ENCODE assay signal across 17 cellular contexts in genomic region chrX:1162119-1162916, GRCh38. TPM values are rescaled to one million over a fixed set of nuclear protein-coding genes. Genes with fewer than 3 reads are reported as not detected.
DNase-seq lines count a peak whose midpoint lies in the region; ATAC-seq and TF ChIP-seq lines count a peak whose summit lies in the region.
"Had no signal": no experiment of that assay in that cellular context is flagged by ENCODE, and none has a peak within 500 bp of the region (broad histone marks: within the 10 kb centered on the region; RNA-seq: fewer than 3 reads in every experiment).

No MANE protein-coding gene starts in this region.

- H3K9me3 ChIP-seq in endodermal cell (ENCODE audit: control insufficient read depth, low read length) (peaks cover 15% of the 10 kb centered on the region), hepatocyte (ENCODE audit: low read depth) (no peaks in the 10 kb centered on the region)
- H3K9me3 ChIP-seq: BE2C had no signal

- H4K20me1 ChIP-seq in hepatocyte (ENCODE audit: insufficient read depth, poor library complexity, severe bottlenecking), result no peaks in the 10 kb centered on the region

- POLR2A ChIA-PET in WTC11 (lab: Charles Lee), result no interaction called here

- H3K9me3 Mint-ChIP-seq in activated CD8-positive, alpha-beta memory T cell treated with anti-CD3 and anti-CD28 coated beads, Interleukin-2, amount 10 ng/mL, durations not matched to agents 7 days and 5 days (ENCODE audit: low read depth), result peaks cover 16% of the 10 kb centered on the region
- H3K9me3 Mint-ChIP-seq in WTC11 (peaks cover 18% of the 10 kb centered on the region), endodermal cell (peaks cover 15% of the 10 kb centered on the region), type B pancreatic cell (no peaks in the 10 kb centered on the region)
- peaks cover 17% of the 10 kb centered on the region for H3K9me3 Mint-ChIP-seq in activated naive CD8-positive, alpha-beta T cell treated with anti-CD3 and anti-CD28 coated beads, Interleukin-2, amount 50 U/mL, for 24 hours
- H3K9me3 Mint-ChIP-seq: CD8-positive, alpha-beta T cell had no signal

- no peak overlapping the region for H2AFZ ChIP-seq in hepatocyte

- ATAC-seq in activated CD8-positive, alpha-beta memory T cell treated with anti-CD3 and anti-CD28 coated beads, Interleukin-2, amount 10 ng/mL, durations not matched to agents 7 days and 5 days, result no peak
- ATAC-seq in WTC11, result no peak
- no peak for ATAC-seq in activated naive CD8-positive, alpha-beta T cell treated with anti-CD3 and anti-CD28 coated beads, Interleukin-2, amount 50 U/mL, for 24 hours
- ATAC-seq: CD8-positive, alpha-beta T cell had no signal

- no peaks in the 10 kb centered on the region for H3K9me2 ChIP-seq in hepatocyte (replicated peaks; ENCODE audit: insufficient read depth)

- no peak overlapping the region for H3K9ac ChIP-seq in endodermal cell (ENCODE audit: extremely low read depth, low read length, poor library complexity, severe bottlenecking)

- H3K27me3 ChIP-seq in endodermal cell (ENCODE audit: control insufficient read depth, insufficient read depth, low read length, poor library complexity, severe bottlenecking) (peaks cover 7% of the 10 kb centered on the region), hepatocyte (no peaks in the 10 kb centered on the region)
- H3K27me3 ChIP-seq: BE2C had no signal

- no peak overlapping the region for H3K4me3 Mint-ChIP-seq in activated CD8-positive, alpha-beta memory T cell treated with anti-CD3 and anti-CD28 coated beads, Interleukin-2, amount 10 ng/mL, durations not matched to agents 7 days and 5 days
- H3K4me3 Mint-ChIP-seq in WTC11, result no peak overlapping the region
- no peak overlapping the region for H3K4me3 Mint-ChIP-seq in endodermal cell
- no peak overlapping the region for H3K4me3 Mint-ChIP-seq in type B pancreatic cell
- H3K4me3 Mint-ChIP-seq in activated naive CD8-positive, alpha-beta T cell treated with anti-CD3 and anti-CD28 coated beads, Interleukin-2, amount 50 U/mL, for 24 hours, result no peak overlapping the region
- H3K4me3 Mint-ChIP-seq: CD8-positive, alpha-beta T cell; H9 had no signal

- CTCF ChIA-PET in activated CD8-positive, alpha-beta memory T cell treated with anti-CD3 and anti-CD28 coated beads, Interleukin-2, amount 10 ng/mL, durations not matched to agents 7 days and 5 days (lab: Charles Lee), result no interaction called here
- CTCF ChIA-PET in WTC11 (lab: Charles Lee), result no interaction called here

- H3K79me2 ChIP-seq in hepatocyte, result no peaks in the 10 kb centered on the region

- H3K4me1 Mint-ChIP-seq in activated CD8-positive, alpha-beta memory T cell treated with anti-CD3 and anti-CD28 coated beads, Interleukin-2, amount 10 ng/mL, durations not matched to agents 7 days and 5 days, result peaks cover 4% of the 10 kb centered on the region
- H3K4me1 Mint-ChIP-seq in WTC11, result peaks cover 9% of the 10 kb centered on the region
- peaks cover 5% of the 10 kb centered on the region for H3K4me1 Mint-ChIP-seq in endodermal cell
- H3K4me1 Mint-ChIP-seq in type B pancreatic cell (ENCODE audit: unreplicated experiment), result peaks cover 6% of the 10 kb centered on the region
- H3K4me1 Mint-ChIP-seq in activated naive CD8-positive, alpha-beta T cell treated with anti-CD3 and anti-CD28 coated beads, Interleukin-2, amount 50 U/mL, for 24 hours, result peaks cover 8% of the 10 kb centered on the region

- no peak overlapping the region for H3K4me2 ChIP-seq in hepatocyte

- no peak overlapping the region for H3K4me3 ChIP-seq in endodermal cell (ENCODE audit: low read length)
- no peak overlapping the region for H3K4me3 ChIP-seq in hepatocyte

- H3K27ac ChIP-seq in endodermal cell (ENCODE audit: low read depth, low read length), result no peak overlapping the region
- H3K27ac ChIP-seq in hepatocyte, result no peak overlapping the region
- H3K27ac ChIP-seq: C4-2B had no signal

- TF ChIP-seq CTCF in WTC11 (IDR thresholded peaks at IDR 0.05), result no peak
- no peak for TF ChIP-seq CTCF in endodermal cell (conservative IDR thresholded peaks at IDR 0.05)
- no peak for TF ChIP-seq CTCF in type B pancreatic cell (conservative IDR thresholded peaks at IDR 0.05)
- TF ChIP-seq CTCF in hepatocyte (IDR thresholded peaks at IDR 0.05; ENCODE audit: poor library complexity), result no peak

- no peak overlapping the region for H3K27ac Mint-ChIP-seq in activated CD8-positive, alpha-beta memory T cell treated with anti-CD3 and anti-CD28 coated beads, Interleukin-2, amount 10 ng/mL, durations not matched to agents 7 days and 5 days
- no peak overlapping the region for H3K27ac Mint-ChIP-seq in WTC11
- H3K27ac Mint-ChIP-seq in endodermal cell, result no peak overlapping the region
- no peak overlapping the region for H3K27ac Mint-ChIP-seq in type B pancreatic cell
- no peak overlapping the region for H3K27ac Mint-ChIP-seq in activated naive CD8-positive, alpha-beta T cell treated with anti-CD3 and anti-CD28 coated beads, Interleukin-2, amount 50 U/mL, for 24 hours

- 84 to 96% methylated on average over 7 to 10 of the region's 10 CpGs for WGBS in endodermal cell (ENCODE audit: insufficient coverage in 1 of 2, insufficient read length in 1 of 2), 2 experiments
- WGBS in hepatocyte (ENCODE audit: low lambda C conversion rate, missing lambda C conversion rate), result 80% methylated on average over 10 of the region's 10 CpGs

- DNase-seq in activated CD8-positive, alpha-beta memory T cell treated with anti-CD3 and anti-CD28 coated beads, Interleukin-2, amount 10 ng/mL, durations not matched to agents 7 days and 5 days, result peak; percentile 32
- no peak for DNase-seq in activated CD8-positive, alpha-beta memory T cell treated with anti-CD3 and anti-CD28 coated beads, Interleukin-2, amount 50 U/mL, for 48 hours
- no peak for DNase-seq in WTC11 (ENCODE audit: low spot score)
- peak; percentile 26 for DNase-seq in endodermal cell
- DNase-seq in type B pancreatic cell (ENCODE audit: extremely low spot score, unreplicated experiment), result peak; percentile 16
- DNase-seq in hepatocyte (ENCODE audit: low spot score), result no peak
- no peak for DNase-seq in activated naive CD8-positive, alpha-beta T cell treated with anti-CD3 and anti-CD28 coated beads, Interleukin-2, amount 50 U/mL, for 24 hours
- DNase-seq in stimulated activated CD8-positive, alpha-beta memory T cell treated with anti-CD3 and anti-CD28 coated beads, Interleukin-4, amount 100 ng/mL, for 48 hours, result no peak
- DNase-seq: BE2C, COR-L47, DMS153, DMS79 treated with DMSO at 0.1 percent for 48 hours, EL, GOT3, H9 had no signal

- H3K36me3 Mint-ChIP-seq in activated CD8-positive, alpha-beta memory T cell treated with anti-CD3 and anti-CD28 coated beads, Interleukin-2, amount 10 ng/mL, durations not matched to agents 7 days and 5 days, result peaks cover 12% of the 10 kb centered on the region
- H3K36me3 Mint-ChIP-seq in WTC11 (peaks cover 10% of the 10 kb centered on the region), endodermal cell (ENCODE audit: low read depth) (no peaks in the 10 kb centered on the region), type B pancreatic cell (no peaks in the 10 kb centered on the region)
- no peaks in the 10 kb centered on the region for H3K36me3 Mint-ChIP-seq in activated naive CD8-positive, alpha-beta T cell treated with anti-CD3 and anti-CD28 coated beads, Interleukin-2, amount 50 U/mL, for 24 hours (ENCODE audit: low read depth)
- H3K36me3 Mint-ChIP-seq: CD8-positive, alpha-beta T cell had no signal

- H3K36me3 ChIP-seq in endodermal cell (ENCODE audit: control insufficient read depth, insufficient read depth, low read length) (no peaks in the 10 kb centered on the region), hepatocyte (replicated peaks; ENCODE audit: insufficient read depth, low read depth) (no peaks in the 10 kb centered on the region)
- H3K36me3 ChIP-seq: BE2C had no signal

- H3K27me3 Mint-ChIP-seq in activated CD8-positive, alpha-beta memory T cell treated with anti-CD3 and anti-CD28 coated beads, Interleukin-2, amount 10 ng/mL, durations not matched to agents 7 days and 5 days, result peaks cover 3% of the 10 kb centered on the region
- H3K27me3 Mint-ChIP-seq in WTC11 (ENCODE audit: low read depth) (peaks cover 5% of the 10 kb centered on the region), endodermal cell (ENCODE audit: insufficient read depth) (peaks cover 2% of the 10 kb centered on the region), type B pancreatic cell (peaks cover 19% of the 10 kb centered on the region)
- H3K27me3 Mint-ChIP-seq in activated naive CD8-positive, alpha-beta T cell treated with anti-CD3 and anti-CD28 coated beads, Interleukin-2, amount 50 U/mL, for 24 hours, result peaks cover 32% of the 10 kb centered on the region

- H3K4me1 ChIP-seq in endodermal cell (ENCODE audit: control insufficient read depth, insufficient read depth, low read length) (no peaks in the 10 kb centered on the region), hepatocyte (ENCODE audit: insufficient read depth) (no peaks in the 10 kb centered on the region)
- H3K4me1 ChIP-seq: BE2C had no signal

TF ChIP-seq in WTC11, 78 proteins besides CTCF, POLR2A, EP300 and RAD21 (continues in another document):
- TF ChIP-seq, protein P1, sequence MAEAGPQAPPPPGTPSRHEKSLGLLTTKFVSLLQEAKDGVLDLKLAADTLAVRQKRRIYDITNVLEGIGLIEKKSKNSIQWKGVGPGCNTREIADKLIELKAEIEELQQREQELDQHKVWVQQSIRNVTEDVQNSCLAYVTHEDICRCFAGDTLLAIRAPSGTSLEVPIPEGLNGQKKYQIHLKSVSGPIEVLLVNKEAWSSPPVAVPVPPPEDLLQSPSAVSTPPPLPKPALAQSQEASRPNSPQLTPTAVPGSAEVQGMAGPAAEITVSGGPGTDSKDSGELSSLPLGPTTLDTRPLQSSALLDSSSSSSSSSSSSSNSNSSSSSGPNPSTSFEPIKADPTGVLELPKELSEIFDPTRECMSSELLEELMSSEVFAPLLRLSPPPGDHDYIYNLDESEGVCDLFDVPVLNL (CRISPR knock-in tag; IDR thresholded peaks at IDR 0.05; ENCODE audit: borderline replicate concordance, low read depth), result no peak

RNA-seq across cellular contexts. Expression of gene CRLF2, which starts 50.1 kb away (rescaled TPM):
- 1 to 10 TPM in 1 of 2 experiments, under 1 TPM in 1; 0.96 to 1.3 TPM for total RNA-seq in activated CD8-positive, alpha-beta memory T cell treated with anti-CD3 and anti-CD28 coated beads, Interleukin-2, amount 10 ng/mL, durations not matched to agents 7 days and 5 days
- total RNA-seq in WTC11 (2021) (0.11 TPM in 1 of 3 replicates, not detected in the others), endodermal cell (not detected), type B pancreatic cell (ENCODE audit: low replicate concordance) (not detected in 2 replicates), hepatocyte (not detected in 2 replicates)
- not detected for polyA plus RNA-seq in endodermal cell (2013, experiment 1 of 2)
- polyA plus RNA-seq in endodermal cell (2013, experiment 2 of 2), result not detected
- not detected in 2 replicates for polyA plus RNA-seq in hepatocyte
- total RNA-seq: CD8-positive, alpha-beta T cell; H9 had no signal

Comparison
In these comparisons a context has a peak if more than half of its experiments do, and no peak if none do; other contexts are left out.
1. DNase-seq: peak in activated CD8-positive, alpha-beta memory T cell treated with anti-CD3 and anti-CD28 coated beads, Interleukin-2, amount 10 ng/mL, durations not matched to agents 7 days and 5 days (single experiment), endodermal cell (single experiment) and type B pancreatic cell (single experiment); none in activated CD8-positive, alpha-beta memory T cell treated with anti-CD3 and anti-CD28 coated beads, Interleukin-2, amount 50 U/mL, for 48 hours (single experiment), WTC11 (single experiment), hepatocyte (single experiment), activated naive CD8-positive, alpha-beta T cell treated with anti-CD3 and anti-CD28 coated beads, Interleukin-2, amount 50 U/mL, for 24 hours (single experiment) and stimulated activated CD8-positive, alpha-beta memory T cell treated with anti-CD3 and anti-CD28 coated beads, Interleukin-4, amount 100 ng/mL, for 48 hours (single experiment).